ENCODE assay signal across 23 cellular contexts in the genomic region with DNA sequence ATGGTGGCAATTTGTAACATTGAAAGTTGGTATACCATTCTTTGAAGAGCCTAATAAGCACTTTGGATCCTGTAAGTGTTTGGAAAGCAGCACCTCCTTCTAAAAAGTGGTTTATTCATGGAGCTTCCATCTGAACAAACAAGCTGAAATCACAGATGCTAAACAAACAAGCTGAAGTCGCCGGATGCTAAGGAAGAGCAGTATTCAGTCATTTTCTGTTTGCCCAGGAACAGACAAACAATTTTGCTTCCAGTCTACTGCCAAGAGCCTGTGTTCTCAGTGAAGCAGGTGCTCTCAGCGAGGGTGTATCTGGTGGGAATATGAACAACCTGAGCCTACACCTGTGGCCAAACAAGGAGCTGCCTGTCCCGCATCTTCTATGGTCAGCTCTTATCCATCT.
DNase-seq lines count a peak whose midpoint lies in the region; ATAC-seq and TF ChIP-seq lines count a peak whose summit lies in the region.
"Had no signal": no experiment of that assay in that cellular context is flagged by ENCODE, and none has a peak within 500 bp of the region (broad histone marks: within the 10 kb centered on the region; RNA-seq: fewer than 3 reads in every experiment).

No MANE protein-coding gene starts in this region.

- peak; percentile 66 for DNase-seq in COLO668 (lab: John Stamatoyannopoulos, UW; ENCODE audit: unreplicated experiment)
- DNase-seq in NCI-H1417 (lab: John Stamatoyannopoulos, UW): peak; percentile 70 to 97 (median 76)
- peak; percentile 81 for DNase-seq in NCI-H2196 treated with DMSO at 0.1 percent for 48 hours (lab: John Stamatoyannopoulos, UW; ENCODE audit: unreplicated experiment)
- no peak for DNase-seq in CD1c-positive myeloid dendritic cell (ENCODE audit: extremely low spot score)
- DNase-seq in SIG-M5 (lab: John Stamatoyannopoulos, UW): no peak
- DNase-seq: ACHN; activated CD4-positive, alpha-beta memory T cell treated with anti-CD3 and anti-CD28 coated beads for 36 hours; activated naive CD4-positive, alpha-beta T cell treated with anti-CD3 and anti-CD28 coated beads, Interleukin-2, amount 50 U/mL, for 16 hours; activated T-cell treated with anti-CD3 and anti-CD28 coated beads for 4 hours; C1 segment of cervical spinal cord; effector CD8-positive, alpha-beta T cell; gastrocnemius medialis; left cardiac atrium; mesendoderm; MV-4-11; NCI-H526; stimulated activated CD4-positive, alpha-beta T cell treated with anti-CD3 and anti-CD28 coated beads, Interleukin-4, amount 100 ng/mL, for 1 hour; T-helper 17 cell had no signal

- ATAC-seq in GM21786 (IDR thresholded peaks at IDR 0.05; ENCODE audit: unreplicated experiment): no peak
- ATAC-seq in GM19395 (IDR thresholded peaks at IDR 0.05; ENCODE audit: unreplicated experiment): no peak
- ATAC-seq: esophagus mucosa, gastrocnemius medialis, left cardiac atrium, T-helper 17 cell, WTC11 had no signal

- no peak for TF ChIP-seq CTCF in VCaP (conservative IDR thresholded peaks at IDR 0.05)

- H3K27ac ChIP-seq in VCaP: peak overlapping the region; percentile 86
- H3K27ac ChIP-seq: gastrocnemius medialis had no signal

Comparison
In these comparisons a context has a peak if more than half of its experiments do, and no peak if none do; other contexts are left out.
1. DNase-seq: peak in COLO668 (single experiment), NCI-H1417 (3 of 3) and NCI-H2196 treated with DMSO at 0.1 percent for 48 hours (single experiment); none in CD1c-positive myeloid dendritic cell (single experiment) and SIG-M5 (single experiment).